ENCODE assay signal across 16 cellular contexts in genomic region chr18:8807502-8807833, GRCh38.
"Had no signal": no experiment of that assay in that cellular context is flagged by ENCODE, and none has a peak within 500 bp of the region (broad histone marks: within the 10 kb centered on the region; RNA-seq: fewer than 3 reads in every experiment).

No MANE protein-coding gene starts in this region.

- H3K27me3 ChIP-seq: pancreas, right lobe of liver, thyroid gland had no signal

- H3K4me1 ChIP-seq: right lobe of liver, thyroid gland had no signal

- H3K27ac Mint-ChIP-seq: activated CD4-positive, alpha-beta memory T cell treated with anti-CD3 and anti-CD28 coated beads, Interleukin-2, amount 10 ng/mL, durations not matched to agents 7 days and 5 days; activated naive CD4-positive, alpha-beta T cell treated with anti-CD3 and anti-CD28 coated beads, Interleukin-2, amount 10 ng/mL, durations not matched to agents 7 days and 5 days; activated T-cell treated with anti-CD3 and anti-CD28 coated beads, Interleukin-2, amount 50 U/mL, for 24 hours; activated T-helper 2 cell treated with anti-CD3 and anti-CD28 coated beads, Interferon-gamma antibody, Interleukin-2, Interleukin-4, amounts not matched to agents 10 μg/mL and 5 μg/mL and 100 μg/mL, durations not matched to agents 14 hours and 24 hours and 36 hours; natural killer cell had no signal

- H3K4me3 ChIP-seq: pancreas, right lobe of liver, smooth muscle cell, thyroid gland had no signal

- ATAC-seq: left cardiac atrium, right lobe of liver had no signal

- H3K9me3 Mint-ChIP-seq: activated CD4-positive, alpha-beta memory T cell treated with anti-CD3 and anti-CD28 coated beads, Interleukin-2, amount 10 ng/mL, durations not matched to agents 7 days and 5 days; activated naive CD4-positive, alpha-beta T cell treated with anti-CD3 and anti-CD28 coated beads, Interleukin-2, amount 10 ng/mL, durations not matched to agents 7 days and 5 days; activated T-cell treated with anti-CD3 and anti-CD28 coated beads, Interleukin-2, amount 50 U/mL, for 24 hours; activated T-helper 2 cell treated with anti-CD3 and anti-CD28 coated beads, Interferon-gamma antibody, Interleukin-2, Interleukin-4, amounts not matched to agents 10 μg/mL and 5 μg/mL and 100 μg/mL, durations not matched to agents 14 hours and 24 hours and 36 hours; natural killer cell had no signal

- H3K36me3 Mint-ChIP-seq: activated naive CD4-positive, alpha-beta T cell treated with anti-CD3 and anti-CD28 coated beads, Interleukin-2, amount 10 ng/mL, durations not matched to agents 7 days and 5 days; natural killer cell had no signal

- H3K36me3 ChIP-seq: pancreas, right lobe of liver, thyroid gland had no signal

- H3K27ac ChIP-seq: pancreas, right lobe of liver, thyroid gland had no signal

- H3K27me3 Mint-ChIP-seq: activated CD4-positive, alpha-beta memory T cell treated with anti-CD3 and anti-CD28 coated beads, Interleukin-2, amount 10 ng/mL, durations not matched to agents 7 days and 5 days; activated T-cell treated with anti-CD3 and anti-CD28 coated beads, Interleukin-2, amount 50 U/mL, for 24 hours had no signal

- DNase-seq: activated CD4-positive, alpha-beta memory T cell treated with anti-CD3 and anti-CD28 coated beads, Interleukin-2, amount 10 ng/mL, durations not matched to agents 7 days and 5 days; activated CD4-positive, alpha-beta T cell treated with anti-CD3 and anti-CD28 coated beads for 48 hours; activated CD4-positive, CD25-positive, alpha-beta regulatory T cell; activated naive CD4-positive, alpha-beta T cell treated with anti-CD3 and anti-CD28 coated beads, Interleukin-2, amount 10 ng/mL, durations not matched to agents 7 days and 5 days; activated T-cell treated with anti-CD3 and anti-CD28 coated beads, Interleukin-2, amount 50 U/mL, for 24 hours; amniotic stem cell; left cardiac atrium; mesendoderm; natural killer cell; right lobe of liver; stimulated activated CD4-positive, alpha-beta T cell treated with anti-CD3 and anti-CD28 coated beads, Interleukin-4, amount 100 ng/mL, for 1 hour; T-helper 9 cell; thyroid gland had no signal

- H3K4me3 Mint-ChIP-seq: activated CD4-positive, alpha-beta memory T cell treated with anti-CD3 and anti-CD28 coated beads, Interleukin-2, amount 10 ng/mL, durations not matched to agents 7 days and 5 days; activated naive CD4-positive, alpha-beta T cell treated with anti-CD3 and anti-CD28 coated beads, Interleukin-2, amount 10 ng/mL, durations not matched to agents 7 days and 5 days; activated T-cell treated with anti-CD3 and anti-CD28 coated beads, Interleukin-2, amount 50 U/mL, for 24 hours; natural killer cell had no signal

- H3K9me3 ChIP-seq: pancreas, right lobe of liver, thyroid gland had no signal
